ENCODE assay signal across 19 cellular contexts in the genomic region with DNA sequence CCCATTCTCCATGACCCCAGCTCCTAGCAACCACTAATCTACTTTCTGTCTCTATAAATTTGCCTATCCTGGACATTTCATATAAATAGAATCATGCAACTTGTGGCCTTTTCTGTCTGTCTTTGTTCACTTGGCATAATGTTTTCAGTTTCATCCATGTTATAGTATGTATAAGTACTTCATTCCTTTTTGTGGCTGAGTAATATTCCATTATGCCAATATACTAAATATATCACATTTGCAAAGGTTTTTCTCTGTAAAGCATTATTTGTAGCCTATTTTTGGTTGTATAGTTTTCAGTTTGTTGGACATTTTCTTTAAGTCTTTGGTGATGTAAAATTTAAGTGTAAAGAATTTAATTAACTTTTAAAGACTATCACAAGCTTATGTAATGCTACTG. TPM values are rescaled to one million over a fixed set of nuclear protein-coding genes. Genes with fewer than 3 reads are reported as not detected.
"Had no signal": no experiment of that assay in that cellular context is flagged by ENCODE, and none has a peak within 500 bp of the region (broad histone marks: within the 10 kb centered on the region; RNA-seq: fewer than 3 reads in every experiment).

No MANE protein-coding gene starts in this region.

- H3K4me3 ChIP-seq: adrenal gland, mucosa of descending colon had no signal

- H3K27ac Mint-ChIP-seq: activated naive CD4-positive, alpha-beta T cell treated with anti-CD3 and anti-CD28 coated beads, Interleukin-2, amount 50 U/mL, for 72 hours; activated T-helper 1 cell treated with anti-CD3 and anti-CD28 coated beads, Interleukin-12 subunit alpha, Interleukin-12 subunit beta, Interleukin-2, Interleukin-4 antibody, amounts not matched to agents 30 ng/mL and 10 ng/mL and 1 ng/mL, durations not matched to agents 14 hours and 24 hours and 36 hours; immature natural killer cell; memory B cell; naive B cell; stimulated activated naive B cell treated with anti-CD40 and anti-IgM and Interleukin-4, amounts not matched to agents 10 μg/mL and 1 μg/mL and 100 μg/mL, for 72 hours had no signal

- H3K27me3 ChIP-seq: adrenal gland had no signal

- H3K9me3 Mint-ChIP-seq: activated T-helper 1 cell treated with anti-CD3 and anti-CD28 coated beads, Interleukin-12 subunit alpha, Interleukin-12 subunit beta, Interleukin-2, Interleukin-4 antibody, amounts not matched to agents 30 ng/mL and 10 ng/mL and 1 ng/mL, durations not matched to agents 14 hours and 24 hours and 36 hours; stimulated activated naive B cell treated with anti-CD40 and anti-IgM and Interleukin-4, amounts not matched to agents 10 μg/mL and 1 μg/mL and 100 μg/mL, for 72 hours had no signal

- H3K4me3 Mint-ChIP-seq: activated T-helper 1 cell treated with anti-CD3 and anti-CD28 coated beads, Interleukin-12 subunit alpha, Interleukin-12 subunit beta, Interleukin-2, Interleukin-4 antibody, amounts not matched to agents 30 ng/mL and 10 ng/mL and 1 ng/mL, durations not matched to agents 14 hours and 24 hours and 36 hours; immature natural killer cell; memory B cell; naive B cell; stimulated activated naive B cell treated with anti-CD40 and anti-IgM and Interleukin-4, amounts not matched to agents 10 μg/mL and 1 μg/mL and 100 μg/mL, for 72 hours had no signal

- DNase-seq: activated CD4-positive, alpha-beta T cell treated with anti-CD3 and anti-CD28 coated beads for 1 hour; activated CD4-positive, alpha-beta T cell treated with anti-CD3 and anti-CD28 coated beads, Interleukin-2, amount 50 U/mL, for 48 hours; activated gamma-delta T cell treated with Interleukin-2 at 50 U/mL for 16 hours; activated T-cell treated with anti-CD3 and anti-CD28 coated beads for 4 hours; adrenal gland; hypothalamus; immature natural killer cell; left ventricle myocardium superior; mucosa of descending colon; naive B cell; nucleus accumbens; posterior cingulate gyrus; retina; stimulated activated naive B cell treated with anti-CD40 and anti-IgM and Interleukin-4, amounts not matched to agents 10 μg/mL and 1 μg/mL and 100 μg/mL, for 72 hours had no signal

- H3K9me3 ChIP-seq: adrenal gland, mucosa of descending colon had no signal

- H3K36me3 Mint-ChIP-seq: memory B cell; stimulated activated naive B cell treated with anti-CD40 and anti-IgM and Interleukin-4, amounts not matched to agents 10 μg/mL and 1 μg/mL and 100 μg/mL, for 72 hours had no signal

- H3K36me3 ChIP-seq: adrenal gland had no signal

- H3K27ac ChIP-seq: adrenal gland, VCaP had no signal

RNA-seq across cellular contexts. Expression of gene PTPRZ1, which starts 2.2 kb away (rescaled TPM):
- total RNA-seq: activated naive CD4-positive, alpha-beta T cell treated with anti-CD3 and anti-CD28 coated beads, Interleukin-2, amount 50 U/mL, for 72 hours; activated T-helper 1 cell treated with anti-CD3 and anti-CD28 coated beads, Interleukin-12 subunit alpha, Interleukin-12 subunit beta, Interleukin-2, Interleukin-4 antibody, amounts not matched to agents 30 ng/mL and 10 ng/mL and 1 ng/mL, durations not matched to agents 14 hours and 24 hours and 36 hours; T-helper 1 cell treated with Interleukin-12 subunit alpha and Interleukin-12 subunit beta and Interleukin-4 antibody, amounts not matched to agents 30 ng/mL and 1 ng/mL, for 36 hours had no signal
- polyA plus RNA-seq: immature natural killer cell had no signal
